15 cellular contexts compared by ENCODE assay signal in genomic region chr1:119333543-119334250, GRCh38. TPM values are rescaled to one million over a fixed set of nuclear protein-coding genes. Genes with fewer than 3 reads are reported as not detected.
"Had no signal": no experiment of that assay in that cellular context is flagged by ENCODE, and none has a peak within 500 bp of the region (broad histone marks: within the 10 kb centered on the region; RNA-seq: fewer than 3 reads in every experiment).

No MANE protein-coding gene starts in this region.

RNA-seq across cellular contexts. Expression of gene HAO2, which starts 34.9 kb away (rescaled TPM):
- total RNA-seq: activated CD4-positive, alpha-beta memory T cell treated with anti-CD3 and anti-CD28 coated beads, Interleukin-2, amount 10 ng/mL, durations not matched to agents 7 days and 5 days; activated CD4-positive, alpha-beta T cell treated with anti-CD3 and anti-CD28 coated beads for 36 hours; activated CD4-positive, alpha-beta T cell treated with anti-CD3 and anti-CD28 coated beads, Interleukin-2, amount 10 ng/mL, durations not matched to agents 7 days and 5 days; activated CD8-positive, alpha-beta memory T cell treated with anti-CD3 and anti-CD28 coated beads, Interleukin-2, amount 10 ng/mL, durations not matched to agents 7 days and 5 days; activated CD8-positive, alpha-beta T cell treated with anti-CD3 and anti-CD28 coated beads, Interleukin-2, amount 10 ng/mL, durations not matched to agents 7 days and 5 days; activated naive CD8-positive, alpha-beta T cell treated with anti-CD3 and anti-CD28 coated beads, Interleukin-2, amount 10 ng/mL, durations not matched to agents 7 days and 5 days; activated T-helper 2 cell treated with anti-CD3 and anti-CD28 coated beads, Interferon-gamma antibody, Interleukin-2, Interleukin-4, amounts not matched to agents 10 μg/mL and 5 μg/mL and 100 μg/mL, durations not matched to agents 14 hours and 24 hours and 36 hours; ascending aorta; bronchial epithelial cell; cardiac muscle cell; T-cell; T-helper 1 cell treated with Interleukin-12 subunit alpha and Interleukin-12 subunit beta and Interleukin-4 antibody, amounts not matched to agents 30 ng/mL and 1 ng/mL, for 36 hours; T-helper 17 cell; T-helper 2 cell treated with Interferon-gamma antibody and Interleukin-4, amounts not matched to agents 100 ng/mL and 5 ng/mL, for 36 hours had no signal
- polyA plus RNA-seq: adipose tissue, cardiac muscle cell had no signal
